ENCODE assay signal across 8 cellular contexts in genomic region chr16:30741461-30741914, GRCh38. TPM values are rescaled to one million over a fixed set of nuclear protein-coding genes. Genes with fewer than 3 reads are reported as not detected.
DNase-seq lines count a peak whose midpoint lies in the region; ATAC-seq and TF ChIP-seq lines count a peak whose summit lies in the region.

No MANE protein-coding gene starts in this region.

- POLR2A ChIA-PET in CD8-positive, alpha-beta T cell (lab: Charles Lee), result interaction anchor here (0.5 kb wide), 1 partner anchor 52 kb away, joined by 3 read pairs; no protein-coding TSS in a partner anchor

- ATAC-seq in CD8-positive, alpha-beta T cell, result no peak
- ATAC-seq in GM21423 (IDR thresholded peaks at IDR 0.05; ENCODE audit: unreplicated experiment), result no peak

- peaks cover 5% of the 10 kb centered on the region for H3K4me1 Mint-ChIP-seq in CD8-positive, alpha-beta T cell (ENCODE audit: low read depth)
- no peaks in the 10 kb centered on the region for H3K4me1 Mint-ChIP-seq in neural progenitor cell

- no peaks in the 10 kb centered on the region for H3K9me3 Mint-ChIP-seq in CD8-positive, alpha-beta T cell
- H3K9me3 Mint-ChIP-seq in neural progenitor cell, result no peaks in the 10 kb centered on the region

- H3K27me3 ChIP-seq in CD8-positive, alpha-beta T cell (ENCODE audit: insufficient read depth, low read length), result no peaks in the 10 kb centered on the region
- no peaks in the 10 kb centered on the region for H3K27me3 ChIP-seq in neural progenitor cell

- H3K9me3 ChIP-seq in CD8-positive, alpha-beta T cell (ENCODE audit: low read length), result no peaks in the 10 kb centered on the region
- H3K9me3 ChIP-seq in neural progenitor cell (ENCODE audit: low read depth), result no peaks in the 10 kb centered on the region

- intact Hi-C loops in CD8-positive, alpha-beta T cell (cut with DNase I, micrococcal nuclease), result no loop called here

- H3K79me2 ChIP-seq in neural progenitor cell (ENCODE audit: low read depth), result no peaks in the 10 kb centered on the region

- peak overlapping the region; percentile 46 for H3K27ac Mint-ChIP-seq in CD8-positive, alpha-beta T cell
- no peak overlapping the region for H3K27ac Mint-ChIP-seq in neural progenitor cell

- no peak overlapping the region for H3K4me2 ChIP-seq in neural progenitor cell

- H3K27ac ChIP-seq in CD8-positive, alpha-beta T cell (ENCODE audit: low read depth, low read length), result no peak overlapping the region
- H3K27ac ChIP-seq in neural progenitor cell, result no peak overlapping the region

- H2AFZ ChIP-seq in neural progenitor cell (replicated peaks), result no peak overlapping the region

- no peaks in the 10 kb centered on the region for H4K20me1 ChIP-seq in neural progenitor cell (ENCODE audit: low read depth)

- H3K4me1 ChIP-seq in CD8-positive, alpha-beta T cell (ENCODE audit: insufficient read depth, low read length), result no peaks in the 10 kb centered on the region
- no peaks in the 10 kb centered on the region for H3K4me1 ChIP-seq in neural progenitor cell

- no peak overlapping the region for H3K4me3 ChIP-seq in CD8-positive, alpha-beta T cell (ENCODE audit: low read depth, low read length)
- peak overlapping the region; percentile 82 for H3K4me3 ChIP-seq in epithelial cell of esophagus (ENCODE audit: low read length)
- no peak overlapping the region for H3K4me3 ChIP-seq in neural progenitor cell

- TF ChIP-seq CTCF in CD8-positive, alpha-beta T cell (IDR thresholded peaks at IDR 0.05), result no peak
- no peak for TF ChIP-seq CTCF in epithelial cell of esophagus (IDR thresholded peaks at IDR 0.05; ENCODE audit: insufficient read depth, low read depth, low read length, missing control alignments)
- no peak for TF ChIP-seq CTCF in neural progenitor cell (IDR thresholded peaks at IDR 0.05)

- H3K27me3 Mint-ChIP-seq in CD8-positive, alpha-beta T cell (ENCODE audit: low read depth), result no peaks in the 10 kb centered on the region
- H3K27me3 Mint-ChIP-seq in neural progenitor cell (ENCODE audit: insufficient read depth, low read depth), result peaks cover 3% of the 10 kb centered on the region

- CTCF ChIA-PET in CD8-positive, alpha-beta T cell (lab: Charles Lee), result no interaction called here

- peaks cover 61% of the 10 kb centered on the region for H3K36me3 Mint-ChIP-seq in CD8-positive, alpha-beta T cell
- peaks cover 18% of the 10 kb centered on the region for H3K36me3 Mint-ChIP-seq in neural progenitor cell

- no peak overlapping the region for H3K9ac ChIP-seq in neural progenitor cell

- no peak overlapping the region for H3K4me3 Mint-ChIP-seq in CD8-positive, alpha-beta T cell
- peak overlapping the region; percentile 66 for H3K4me3 Mint-ChIP-seq in neural progenitor cell

- peaks cover 11% of the 10 kb centered on the region for H3F3A ChIP-seq in neural progenitor cell (ENCODE audit: low read depth)

- H3K36me3 ChIP-seq in CD8-positive, alpha-beta T cell (ENCODE audit: insufficient read depth, low read length), result peaks cover 26% of the 10 kb centered on the region
- H3K36me3 ChIP-seq in neural progenitor cell, result no peaks in the 10 kb centered on the region

- no peak for DNase-seq in CD8-positive, alpha-beta T cell
- DNase-seq in NCI-H2196 (lab: John Stamatoyannopoulos, UW; ENCODE audit: unreplicated experiment) (peak; percentile 64), epithelial cell of esophagus (ENCODE audit: low read depth) (peak; percentile 100), neural progenitor cell (ENCODE audit: low spot score) (no peak), NCI-H2029 treated with DMSO at 0.1 percent for 48 hours (lab: John Stamatoyannopoulos, UW) (no peak), SHP77 treated with DMSO at 0.1 percent for 48 hours (lab: John Stamatoyannopoulos, UW) (no peak), NCI-H2081 (lab: John Stamatoyannopoulos, UW) (no peak)

RNA-seq across cellular contexts. Expression of gene PHKG2, which starts 6.7 kb away (rescaled TPM):
- total RNA-seq in CD8-positive, alpha-beta T cell, result 10 to 100 TPM; 26.4 to 36.3 TPM
- 20.2 and 31.4 TPM in 2 replicates for total RNA-seq in neural progenitor cell (ENCODE audit: low replicate concordance)

RNA-seq across cellular contexts. Expression of gene CFAP119, which starts 20.4 kb away (rescaled TPM):
- 1 to 10 TPM; 2.7 to 3.6 TPM for total RNA-seq in CD8-positive, alpha-beta T cell
- total RNA-seq in neural progenitor cell (ENCODE audit: low replicate concordance), result 0.56 and 8.0 TPM in 2 replicates

RNA-seq across cellular contexts. Expression of gene RNF40, which starts 20.6 kb away (rescaled TPM):
- 100 to 1,000 TPM in 1 of 2 experiments, 10 to 100 TPM in 1; 98.7 to 101 TPM for total RNA-seq in CD8-positive, alpha-beta T cell
- total RNA-seq in neural progenitor cell (ENCODE audit: low replicate concordance), result 45.6 and 77.3 TPM in 2 replicates

RNA-seq across cellular contexts. Expression of gene SRCAP, which starts 42.5 kb away (rescaled TPM):
- 10 to 100 TPM; 70.1 to 85.6 TPM for total RNA-seq in CD8-positive, alpha-beta T cell
- total RNA-seq in neural progenitor cell (ENCODE audit: low replicate concordance), result 4.6 and 8.8 TPM in 2 replicates

RNA-seq across cellular contexts. Expression of gene ZNF629, which starts 45.5 kb away (rescaled TPM):
- 1 to 10 TPM; 1.7 to 1.9 TPM for total RNA-seq in CD8-positive, alpha-beta T cell
- total RNA-seq in neural progenitor cell (ENCODE audit: low replicate concordance), result 13.7 and 24.5 TPM in 2 replicates

Comparison
In these comparisons a context has a peak if more than half of its experiments do, and no peak if none do; other contexts are left out.
1. DNase-seq: peak in NCI-H2196 (single experiment) and epithelial cell of esophagus (single experiment); none in CD8-positive, alpha-beta T cell (0 of 7), neural progenitor cell (single experiment), NCI-H2029 treated with DMSO at 0.1 percent for 48 hours (single experiment), SHP77 treated with DMSO at 0.1 percent for 48 hours (single experiment) and NCI-H2081 (0 of 2).